Comparison of ENCODE assay signal across 11 cellular contexts in genomic region chr4:891747-892146, GRCh38. TPM values are rescaled to one million over a fixed set of nuclear protein-coding genes. Genes with fewer than 3 reads are reported as not detected.
DNase-seq lines count a peak whose midpoint lies in the region; ATAC-seq and TF ChIP-seq lines count a peak whose summit lies in the region.
"Had no signal": no experiment of that assay in that cellular context is flagged by ENCODE, and none has a peak within 500 bp of the region (broad histone marks: within the 10 kb centered on the region; RNA-seq: fewer than 3 reads in every experiment).

No MANE protein-coding gene starts in this region.

- no peak overlapping the region for H3K4me3 Mint-ChIP-seq in activated B cell treated with CpG ODN at 0.5 μM for 24 hours
- H3K4me3 Mint-ChIP-seq: IgD-negative memory B cell had no signal

- no peaks in the 10 kb centered on the region for H3K4me1 Mint-ChIP-seq in activated B cell treated with CpG ODN at 0.5 μM for 24 hours

- H3K36me3 Mint-ChIP-seq in activated B cell treated with CpG ODN at 0.5 μM for 24 hours (ENCODE audit: low read depth), result peaks cover 69% of the 10 kb centered on the region

- TF ChIP-seq EP300 in upper lobe of left lung (IDR thresholded peaks at IDR 0.05), result no peak

- no peak for TF ChIP-seq POLR2A in upper lobe of left lung (IDR thresholded peaks at IDR 0.05)

- H3K4me1 ChIP-seq in upper lobe of left lung, result no peaks in the 10 kb centered on the region

- H3K27ac ChIP-seq in upper lobe of left lung, result no peak overlapping the region
- H3K27ac ChIP-seq: 22Rv1, ovary had no signal

- no peak for ATAC-seq in activated B cell treated with CpG ODN at 0.5 μM for 24 hours (ENCODE audit: low read depth)
- no peak for ATAC-seq in upper lobe of left lung (ENCODE audit: low FRiP score in 2 of 2)
- no peak for ATAC-seq in GM18511 (IDR thresholded peaks at IDR 0.05; ENCODE audit: unreplicated experiment)

- peak overlapping the region; percentile 41 for H3K27ac Mint-ChIP-seq in activated B cell treated with CpG ODN at 0.5 μM for 24 hours
- H3K27ac Mint-ChIP-seq: IgD-negative memory B cell had no signal

- H3K36me3 ChIP-seq in upper lobe of left lung, result peaks cover 10 to 92% (median 74%) of the 10 kb centered on the region in 4 donors
- H3K36me3 ChIP-seq: ovary had no signal

- no peak overlapping the region for H3K4me3 ChIP-seq in HFF-Myc (replicated peaks; ENCODE audit: low read depth, low read length)
- no peak overlapping the region for H3K4me3 ChIP-seq in upper lobe of left lung
- H3K4me3 ChIP-seq: ovary had no signal

- no peaks in the 10 kb centered on the region for H3K9me3 Mint-ChIP-seq in activated B cell treated with CpG ODN at 0.5 μM for 24 hours
- H3K9me3 Mint-ChIP-seq: IgD-negative memory B cell had no signal

- H3K27me3 Mint-ChIP-seq in activated B cell treated with CpG ODN at 0.5 μM for 24 hours, result no peaks in the 10 kb centered on the region
- H3K27me3 Mint-ChIP-seq: IgD-negative memory B cell had no signal

- H3K9me3 ChIP-seq in upper lobe of left lung, result no peaks in the 10 kb centered on the region
- H3K9me3 ChIP-seq: ovary had no signal

- POLR2A ChIA-PET in activated B cell treated with CpG ODN at 0.5 μM for 24 hours (lab: Charles Lee), result no interaction called here

- CTCF ChIA-PET in activated B cell treated with CpG ODN at 0.5 μM for 24 hours (lab: Charles Lee), result no interaction called here

- TF ChIP-seq CTCF in HFF-Myc (IDR thresholded peaks at IDR 0.05; ENCODE audit: low read depth, low read length, missing control alignments) (peak; percentile 20), activated B cell treated with CpG ODN at 0.5 μM for 24 hours (IDR thresholded peaks at IDR 0.05) (no peak), upper lobe of left lung (IDR thresholded peaks at IDR 0.05) (no peak)

- H3K27me3 ChIP-seq in upper lobe of left lung, result no peaks in the 10 kb centered on the region
- H3K27me3 ChIP-seq: ovary had no signal

- intact Hi-C loops in activated B cell treated with CpG ODN at 0.5 μM for 24 hours (cut with micrococcal nuclease), result no loop called here

- peak; percentile 25 for DNase-seq in DMS 273 (lab: John Stamatoyannopoulos, UW; ENCODE audit: unreplicated experiment)
- DNase-seq in DMS 273 treated with DMSO at 0.1 percent for 48 hours (lab: John Stamatoyannopoulos, UW), result no peak
- DNase-seq in HFF-Myc (ENCODE audit: extremely low read depth, low read depth), result no peak
- no peak for DNase-seq in activated B cell treated with CpG ODN at 0.5 μM for 24 hours
- peak; percentile 16 to 17 for DNase-seq in lung microvascular endothelial cell (ENCODE audit: low read depth in 2 of 2)
- no peak for DNase-seq in NCI-H774 (lab: John Stamatoyannopoulos, UW)
- no peak for DNase-seq in upper lobe of left lung
- DNase-seq: ovary had no signal

- WGBS in upper lobe of left lung, 2 donors, result 88 to 90% methylated on average over 3 to 10 of the region's 10 CpGs

RNA-seq across cellular contexts. Expression of gene GAK, which starts 40.4 kb away (rescaled TPM):
- total RNA-seq in activated B cell treated with CpG ODN at 0.5 μM for 24 hours (159 and 172 TPM in 2 replicates), lung microvascular endothelial cell (42.1 and 74.8 TPM in 2 replicates), upper lobe of left lung (100 to 1,000 TPM; 116 to 380 (median 154) TPM)

RNA-seq across cellular contexts. Expression of gene TMEM175, which starts 40.5 kb away (rescaled TPM):
- total RNA-seq in activated B cell treated with CpG ODN at 0.5 μM for 24 hours (24.5 and 28.8 TPM in 2 replicates), lung microvascular endothelial cell (7.2 and 8.5 TPM in 2 replicates), upper lobe of left lung (100 to 1,000 TPM in 1 of 6 donors, 10 to 100 TPM in 5; 24.6 to 126 (median 41.8) TPM)

Comparison
In these comparisons a context has a peak if more than half of its experiments do, and no peak if none do; other contexts are left out.
1. DNase-seq: peak in DMS 273 (single experiment) and lung microvascular endothelial cell (2 of 2); none in DMS 273 treated with DMSO at 0.1 percent for 48 hours (single experiment), HFF-Myc (single experiment), activated B cell treated with CpG ODN at 0.5 μM for 24 hours (single experiment), NCI-H774 (single experiment) and upper lobe of left lung (0 of 2).